1 cellular context compared by ENCODE assay signal in genomic region chr6:2777249-2777648, GRCh38.
TF ChIP-seq lines count a peak whose summit lies in the region.

No MANE protein-coding gene starts in this region.

TF ChIP-seq in GM23338, 12 proteins besides CTCF, POLR2A, EP300 and RAD21 (continued from another document):
- TF ChIP-seq, protein P1, sequence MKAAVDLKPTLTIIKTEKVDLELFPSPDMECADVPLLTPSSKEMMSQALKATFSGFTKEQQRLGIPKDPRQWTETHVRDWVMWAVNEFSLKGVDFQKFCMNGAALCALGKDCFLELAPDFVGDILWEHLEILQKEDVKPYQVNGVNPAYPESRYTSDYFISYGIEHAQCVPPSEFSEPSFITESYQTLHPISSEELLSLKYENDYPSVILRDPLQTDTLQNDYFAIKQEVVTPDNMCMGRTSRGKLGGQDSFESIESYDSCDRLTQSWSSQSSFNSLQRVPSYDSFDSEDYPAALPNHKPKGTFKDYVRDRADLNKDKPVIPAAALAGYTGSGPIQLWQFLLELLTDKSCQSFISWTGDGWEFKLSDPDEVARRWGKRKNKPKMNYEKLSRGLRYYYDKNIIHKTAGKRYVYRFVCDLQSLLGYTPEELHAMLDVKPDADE (IDR thresholded peaks at IDR 0.05): no peak
- TF ChIP-seq REST (IDR thresholded peaks at IDR 0.05; ENCODE audit: unreplicated experiment): no peak
- TF ChIP-seq NANOG (IDR thresholded peaks at IDR 0.05; ENCODE audit: borderline replicate concordance): no peak
- no peak for TF ChIP-seq JUNB (IDR thresholded peaks at IDR 0.05; ENCODE audit: unreplicated experiment)
TF ChIP-seq in GM23338: peak in this region for 0.
